26 cellular contexts compared by ENCODE assay signal in genomic region chr16:6841392-6841791, GRCh38.
"Had no signal": no experiment of that assay in that cellular context is flagged by ENCODE, and none has a peak within 500 bp of the region (broad histone marks: within the 10 kb centered on the region; RNA-seq: fewer than 3 reads in every experiment).

No MANE protein-coding gene starts in this region.

- H3K4me1 ChIP-seq: stomach, suprapubic skin, testis, thyroid gland, tibial artery, tibial nerve, transverse colon, upper lobe of left lung, upper lobe of right lung, uterus, vagina had no signal

- DNase-seq: stimulated activated CD4-positive, alpha-beta T cell treated with anti-CD3 and anti-CD28 coated beads, Interleukin-2, amount 100 ng/mL, for 48 hours; stimulated activated CD4-positive, alpha-beta T cell treated with anti-CD3 and anti-CD28 coated beads, Interleukin-4, amount 100 ng/mL, for 1 hour; stimulated activated CD4-positive, alpha-beta T cell treated with anti-CD3 and anti-CD28 coated beads, Interleukin-4, amount 100 ng/mL, for 24 hours; stimulated activated CD4-positive, alpha-beta T cell treated with anti-CD3 and anti-CD28 coated beads, Interleukin-4, amount 100 ng/mL, for 4 hours; stimulated activated CD8-positive, alpha-beta memory T cell treated with anti-CD3 and anti-CD28 coated beads, Interleukin-4, amount 100 ng/mL, for 48 hours; stimulated activated naive B cell treated with anti-CD40 and anti-IgM and Interleukin-4, amounts not matched to agents 10 μg/mL and 1 μg/mL and 100 μg/mL, for 72 hours; stimulated activated naive CD4-positive, alpha-beta T cell; stimulated activated naive CD4-positive, alpha-beta T cell treated with Interleukin-2 at 50 U/mL for 16 hours; stimulated activated naive CD8-positive, alpha-beta T cell treated with anti-CD3 and anti-CD28 coated beads, Interleukin-15, amount 100 ng/mL, for 72 hours; stimulated activated naive CD8-positive, alpha-beta T cell treated with anti-CD3 and anti-CD28 coated beads, Interleukin-15, Interleukin-2, amounts not matched to agents 100 U/mL and 50 U/mL, for 24 hours; stomach; substantia nigra; testis; thyroid gland; tibial artery; transverse colon; trophoblast cell; upper lobe of left lung; upper lobe of right lung; uterus had no signal

- ATAC-seq: stimulated activated effector memory CD8-positive, alpha-beta T cell treated with anti-CD3 and anti-CD28 coated beads, Interleukin-12 subunit alpha, Interleukin-12 subunit beta, amount 100 ng/mL, for 72 hours; stimulated activated memory B cell treated with anti-CD40 and anti-IgM and Interleukin-4, amounts not matched to agents 10 μg/mL and 1 μg/mL and 100 μg/mL, for 72 hours; stimulated activated naive B cell treated with anti-CD40 and anti-IgM and Interleukin-4, amounts not matched to agents 10 μg/mL and 1 μg/mL and 100 μg/mL, for 72 hours; stimulated activated naive CD8-positive, alpha-beta T cell treated with anti-CD3 and anti-CD28 coated beads, Interleukin-15, amount 100 ng/mL, for 72 hours; stimulated activated naive CD8-positive, alpha-beta T cell treated with anti-CD3 and anti-CD28 coated beads, Interleukin-15, Interleukin-2, amounts not matched to agents 100 U/mL and 50 U/mL, for 24 hours; upper lobe of right lung had no signal

- H3K9me3 ChIP-seq: suprapubic skin, testis, thoracic aorta, thyroid gland, tibial artery, upper lobe of left lung, upper lobe of right lung, uterus, vagina had no signal

- H3K27ac ChIP-seq: stomach, suprapubic skin, testis, thoracic aorta, thyroid gland, tibial artery, tibial nerve, transverse colon, upper lobe of left lung, upper lobe of right lung, uterus, vagina had no signal

- H3K4me3 ChIP-seq: stomach, suprapubic skin, testis, thoracic aorta, thyroid gland, tibial artery, tibial nerve, transverse colon, upper lobe of left lung, upper lobe of right lung, uterus, vagina had no signal

- H3K27me3 ChIP-seq: stomach, suprapubic skin, testis, thyroid gland, tibial artery, tibial nerve, transverse colon, upper lobe of left lung, upper lobe of right lung, uterus, vagina had no signal

- H3K36me3 ChIP-seq: stomach, suprapubic skin, thoracic aorta, thyroid gland, tibial artery, tibial nerve, transverse colon, upper lobe of left lung, upper lobe of right lung, uterus, vagina had no signal
